ENCODE assay signal across 34 cellular contexts in the genomic region with DNA sequence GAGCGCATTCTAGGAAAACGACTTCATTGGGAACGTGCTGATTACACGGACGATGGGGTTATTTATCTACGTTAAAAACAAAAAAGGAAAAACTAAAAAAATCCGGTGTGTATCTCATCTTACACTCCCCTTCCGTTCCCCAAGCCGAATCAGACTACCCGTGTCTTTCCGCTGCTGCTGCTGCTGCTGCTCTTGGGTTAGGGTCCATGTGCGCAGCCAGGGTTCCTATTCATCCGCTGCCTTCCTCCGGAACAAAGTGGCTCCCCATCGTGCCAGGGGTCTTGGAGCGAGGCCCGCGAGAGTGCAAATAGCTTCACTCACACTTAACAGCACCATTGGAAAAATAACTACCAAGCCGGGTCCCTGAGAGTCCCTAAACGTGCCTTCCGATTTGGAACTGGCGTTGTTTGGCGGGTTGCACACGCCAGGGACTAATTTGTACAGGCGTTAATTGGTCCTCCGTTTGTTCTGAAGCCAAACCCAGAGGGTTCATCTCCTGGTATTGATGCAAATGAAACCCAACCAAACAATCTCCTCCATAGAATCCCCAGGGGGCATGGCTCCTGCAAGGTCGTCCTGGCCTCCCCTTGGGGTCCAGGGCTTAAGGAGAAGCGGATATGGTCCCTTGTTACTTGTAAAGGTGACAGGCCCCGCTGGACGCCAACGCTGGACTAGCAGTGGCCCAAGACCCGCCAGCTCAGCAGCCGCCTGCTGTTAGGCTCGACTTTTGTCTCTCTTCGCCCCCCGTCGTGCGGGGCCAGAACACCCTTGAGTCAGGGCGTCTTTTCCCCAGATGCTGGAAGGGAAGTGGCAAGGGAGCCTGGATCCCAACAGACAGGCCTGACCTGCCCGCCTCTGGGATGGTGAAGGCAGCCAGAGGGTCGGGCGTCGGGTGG. TPM values are rescaled to one million over a fixed set of nuclear protein-coding genes. Genes with fewer than 3 reads are reported as not detected.
DNase-seq lines count a peak whose midpoint lies in the region; ATAC-seq lines count a peak whose summit lies in the region.
"Had no signal": no experiment of that assay in that cellular context is flagged by ENCODE, and none has a peak within 500 bp of the region (broad histone marks: within the 10 kb centered on the region; RNA-seq: fewer than 3 reads in every experiment).

No MANE protein-coding gene starts in this region.

- no peak for ATAC-seq in activated T-cell treated with anti-CD3 and anti-CD28 coated beads, Interleukin-2, amount 50 U/mL, for 72 hours (replicated peaks in 1 of 2)
- no peak for ATAC-seq in HG02840 (IDR thresholded peaks at IDR 0.05; ENCODE audit: low FRiP score, unreplicated experiment)
- ATAC-seq: foreskin keratinocyte; HepG2; PC-3; stimulated activated naive CD8-positive, alpha-beta T cell treated with anti-CD3 and anti-CD28 coated beads, Interleukin-15, amount 100 ng/mL, for 72 hours had no signal

- peak overlapping the region; percentile 83 for H3K27ac Mint-ChIP-seq in activated T-cell treated with anti-CD3 and anti-CD28 coated beads, Interleukin-2, amount 50 U/mL, for 72 hours
- H3K27ac Mint-ChIP-seq: activated B cell treated with CpG ODN at 0.5 μM for 24 hours; activated CD4-positive, alpha-beta memory T cell treated with anti-CD3 and anti-CD28 coated beads, Interleukin-2, amount 10 ng/mL, durations not matched to agents 7 days and 5 days; brain; natural killer cell treated with Interleukin-12 subunit alpha and Interleukin-12 subunit beta and Interleukin-15 and Interleukin-18, amount 100 ng/mL, for 72 hours had no signal

- H3K9me3 Mint-ChIP-seq in activated T-cell treated with anti-CD3 and anti-CD28 coated beads, Interleukin-2, amount 50 U/mL, for 72 hours = no peaks in the 10 kb centered on the region
- H3K9me3 Mint-ChIP-seq: activated B cell treated with CpG ODN at 0.5 μM for 24 hours; activated CD4-positive, alpha-beta memory T cell treated with anti-CD3 and anti-CD28 coated beads, Interleukin-2, amount 10 ng/mL, durations not matched to agents 7 days and 5 days; natural killer cell treated with Interleukin-12 subunit alpha and Interleukin-12 subunit beta and Interleukin-15 and Interleukin-18, amount 100 ng/mL, for 72 hours; stimulated activated naive CD8-positive, alpha-beta T cell treated with anti-CD3 and anti-CD28 coated beads, Interleukin-15, amount 100 ng/mL, for 72 hours had no signal

- peak overlapping the region; percentile 46 to 66 for H3K4me3 Mint-ChIP-seq in activated T-cell treated with anti-CD3 and anti-CD28 coated beads, Interleukin-2, amount 50 U/mL, for 72 hours
- H3K4me3 Mint-ChIP-seq: activated B cell treated with CpG ODN at 0.5 μM for 24 hours; activated CD4-positive, alpha-beta memory T cell treated with anti-CD3 and anti-CD28 coated beads, Interleukin-2, amount 10 ng/mL, durations not matched to agents 7 days and 5 days; natural killer cell treated with Interleukin-12 subunit alpha and Interleukin-12 subunit beta and Interleukin-15 and Interleukin-18, amount 100 ng/mL, for 72 hours had no signal

- H3K9me3 ChIP-seq in ES-I3 (ENCODE audit: control insufficient read depth, insufficient read depth, low read length) (no peaks in the 10 kb centered on the region), iPS-15b (ENCODE audit: control insufficient read depth, insufficient read depth, low read length) (no peaks in the 10 kb centered on the region)
- H3K9me3 ChIP-seq: Caco-2, esophagus squamous epithelium, left ventricle myocardium inferior, thoracic aorta had no signal

- peaks cover 46% of the 10 kb centered on the region for H3K4me1 Mint-ChIP-seq in activated T-cell treated with anti-CD3 and anti-CD28 coated beads, Interleukin-2, amount 50 U/mL, for 72 hours (ENCODE audit: low read depth)

- DNase-seq in activated T-cell treated with anti-CD3 and anti-CD28 coated beads, Interleukin-2, amount 50 U/mL, for 72 hours = no peak
- no peak for DNase-seq in activated T-cell treated with anti-CD3 and anti-CD28 coated beads, Interleukin-2, amount 50 U/mL, for 1 hour
- DNase-seq in retina (peak; percentile 71), activated gamma-delta T cell (lab: John Stamatoyannopoulos, UW) (no peak)
- DNase-seq: ACHN; activated B cell treated with CpG ODN at 0.5 μM for 24 hours; activated CD4-positive, alpha-beta memory T cell treated with anti-CD3 and anti-CD28 coated beads, Interleukin-2, amount 10 ng/mL, durations not matched to agents 7 days and 5 days; activated gamma-delta T cell treated with Interleukin-2 at 50 U/mL for 16 hours; amniotic stem cell; Caco-2; dorsolateral prefrontal cortex; esophagus squamous epithelium; foreskin keratinocyte; head of caudate nucleus; Kasumi-1; left ventricle myocardium inferior; NCI-H1417 treated with DMSO at 0.1 percent for 48 hours; NCI-H2081; NCI-H526; NK-92 treated with Interleukin-12 subunit alpha and Interleukin-12 subunit beta, amount 100 ng/mL, for 24 hours; PC-3; stimulated activated CD8-positive, alpha-beta memory T cell treated with anti-CD3 and anti-CD28 coated beads, Interleukin-4, amount 100 ng/mL, for 48 hours; stimulated activated naive CD8-positive, alpha-beta T cell treated with anti-CD3 and anti-CD28 coated beads, Interleukin-15, amount 100 ng/mL, for 72 hours; T-helper 1 cell had no signal

- H3K4me1 ChIP-seq in ES-I3 (ENCODE audit: insufficient read depth, low read length) (peaks cover 18% of the 10 kb centered on the region), iPS-15b (ENCODE audit: control insufficient read depth, insufficient read depth, low read length) (peaks cover 9% of the 10 kb centered on the region)
- H3K4me1 ChIP-seq: Caco-2, foreskin keratinocyte had no signal

- peaks cover 76% of the 10 kb centered on the region for H3K27me3 Mint-ChIP-seq in activated T-cell treated with anti-CD3 and anti-CD28 coated beads, Interleukin-2, amount 50 U/mL, for 72 hours (ENCODE audit: low read depth)

- no peaks in the 10 kb centered on the region for H3K36me3 ChIP-seq in ES-I3 (ENCODE audit: insufficient read depth, low read length)
- no peaks in the 10 kb centered on the region for H3K36me3 ChIP-seq in iPS-15b (ENCODE audit: control insufficient read depth, insufficient read depth, low read length)
- H3K36me3 ChIP-seq: BLaER1 treated with 17β-estradiol and CSF1 and Interleukin-3, amounts not matched to agents 10 nM and 100 nM; esophagus squamous epithelium; left ventricle myocardium inferior; thoracic aorta had no signal

- peak overlapping the region; percentile 26 for H3K4me3 ChIP-seq in iPS-15b (ENCODE audit: low read depth, low read length)
- H3K4me3 ChIP-seq: BLaER1 treated with 17β-estradiol and CSF1 and Interleukin-3, amounts not matched to agents 10 nM and 100 nM; esophagus squamous epithelium; left ventricle myocardium inferior; SK-N-MC; thoracic aorta had no signal

- H3K9ac ChIP-seq in ES-I3 (ENCODE audit: low read depth, low read length) (peak overlapping the region; percentile 19; the same call in 1 of the 2 replicates), iPS-15b (ENCODE audit: low read depth, low read length) (no peak overlapping the region)
- H3K9ac ChIP-seq: BLaER1 treated with 17β-estradiol and CSF1 and Interleukin-3, amounts not matched to agents 10 nM and 100 nM had no signal

- no peaks in the 10 kb centered on the region for H3K36me3 Mint-ChIP-seq in activated T-cell treated with anti-CD3 and anti-CD28 coated beads, Interleukin-2, amount 50 U/mL, for 72 hours (ENCODE audit: insufficient read depth in 2 of 2)
- H3K36me3 Mint-ChIP-seq: brain; natural killer cell treated with Interleukin-12 subunit alpha and Interleukin-12 subunit beta and Interleukin-15 and Interleukin-18, amount 100 ng/mL, for 72 hours had no signal

- peaks cover 78% of the 10 kb centered on the region for H3K27me3 ChIP-seq in iPS-15b (ENCODE audit: control insufficient read depth, insufficient read depth, low read length)

RNA-seq across cellular contexts. Expression of a gene that starts 11.0 kb away (rescaled TPM):
- not detected for total RNA-seq in activated T-cell treated with anti-CD3 and anti-CD28 coated beads, Interleukin-2, amount 50 U/mL, for 72 hours
- total RNA-seq: activated CD4-positive, alpha-beta memory T cell treated with anti-CD3 and anti-CD28 coated beads, Interleukin-2, amount 10 ng/mL, durations not matched to agents 7 days and 5 days; esophagus squamous epithelium; foreskin keratinocyte; left ventricle myocardium inferior; natural killer cell treated with Interleukin-12 subunit alpha and Interleukin-12 subunit beta and Interleukin-15 and Interleukin-18, amount 100 ng/mL, for 72 hours; osteoblast; PC-3 had no signal
